Comparison of ENCODE assay signal across 9 cellular contexts in the genomic region with DNA sequence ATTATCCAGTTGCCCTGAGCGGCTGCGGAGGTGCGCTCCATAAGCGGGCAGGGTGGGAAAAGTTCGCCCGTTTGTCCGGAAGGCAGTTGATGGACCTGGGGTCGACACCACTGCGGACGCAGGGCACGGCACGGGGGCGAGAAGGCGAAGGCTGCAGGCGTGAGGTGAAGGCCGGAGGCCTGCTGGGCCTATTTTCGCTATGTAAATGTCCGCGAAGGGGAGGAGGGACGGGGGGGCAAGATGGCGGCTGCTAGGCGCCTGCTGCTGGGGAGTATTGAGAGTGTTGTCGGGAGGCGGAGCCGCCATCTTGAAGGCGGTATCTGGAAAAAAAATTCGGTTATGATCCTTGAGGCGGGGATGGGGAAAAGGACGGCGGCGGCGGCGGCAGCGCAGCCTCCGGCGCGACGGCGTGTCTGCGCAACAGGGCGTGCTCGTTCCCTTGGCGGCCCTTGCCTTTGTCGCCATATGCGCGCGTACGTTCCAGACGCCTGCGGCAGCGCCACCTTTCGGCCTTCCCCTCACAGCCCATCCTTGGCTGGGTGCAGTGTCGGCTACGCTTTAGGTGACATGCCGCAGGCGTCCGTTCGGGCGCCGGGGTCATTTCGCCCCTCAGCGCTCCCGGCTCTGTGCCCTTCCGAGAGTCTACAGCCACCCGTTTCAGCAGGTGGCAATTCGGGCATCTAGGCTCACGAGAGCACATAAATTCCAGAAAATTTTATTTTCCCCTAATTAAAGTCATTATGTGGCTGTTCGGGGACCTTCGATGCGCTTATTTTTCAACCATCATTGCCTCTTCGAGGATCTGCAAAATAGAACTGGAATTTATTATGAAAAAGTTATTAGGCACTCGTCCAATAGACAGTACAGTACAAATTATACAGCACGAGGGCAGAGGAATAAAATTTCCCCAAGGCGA. TPM values are rescaled to one million over a fixed set of nuclear protein-coding genes. Genes with fewer than 3 reads are reported as not detected.
A peak's percentile ranks its signal among the peaks of the same experiment; 100 is the strongest.
DNase-seq lines count a peak whose midpoint lies in the region; ATAC-seq lines count a peak whose summit lies in the region.
"Had no signal": no experiment of that assay in that cellular context is flagged by ENCODE, and none has a peak within 500 bp of the region (broad histone marks: within the 10 kb centered on the region; RNA-seq: fewer than 3 reads in every experiment).

No MANE protein-coding gene starts in this region.

- H3K36me3 Mint-ChIP-seq in activated CD8-positive, alpha-beta memory T cell treated with anti-CD3 and anti-CD28 coated beads, Interleukin-2, amount 10 ng/mL, durations not matched to agents 7 days and 5 days = peaks cover 10% of the 10 kb centered on the region
- H3K36me3 Mint-ChIP-seq in activated naive CD4-positive, alpha-beta T cell treated with anti-CD3 and anti-CD28 coated beads for 36 hours (ENCODE audit: low read depth) = peaks cover 10% of the 10 kb centered on the region

- no peaks in the 10 kb centered on the region for H3K9me3 Mint-ChIP-seq in activated CD8-positive, alpha-beta memory T cell treated with anti-CD3 and anti-CD28 coated beads, Interleukin-2, amount 10 ng/mL, durations not matched to agents 7 days and 5 days (ENCODE audit: low read depth)
- no peaks in the 10 kb centered on the region for H3K9me3 Mint-ChIP-seq in activated naive CD4-positive, alpha-beta T cell treated with anti-CD3 and anti-CD28 coated beads for 36 hours

- H3K4me1 Mint-ChIP-seq in activated CD8-positive, alpha-beta memory T cell treated with anti-CD3 and anti-CD28 coated beads, Interleukin-2, amount 10 ng/mL, durations not matched to agents 7 days and 5 days = peaks cover 26% of the 10 kb centered on the region
- peaks cover 26% of the 10 kb centered on the region for H3K4me1 Mint-ChIP-seq in activated naive CD4-positive, alpha-beta T cell treated with anti-CD3 and anti-CD28 coated beads for 36 hours (ENCODE audit: low read depth)

- peak overlapping the region; percentile 85 for H3K4me3 Mint-ChIP-seq in activated CD8-positive, alpha-beta memory T cell treated with anti-CD3 and anti-CD28 coated beads, Interleukin-2, amount 10 ng/mL, durations not matched to agents 7 days and 5 days
- H3K4me3 Mint-ChIP-seq in activated naive CD4-positive, alpha-beta T cell treated with anti-CD3 and anti-CD28 coated beads for 36 hours = peak overlapping the region; percentile 82

- no peaks in the 10 kb centered on the region for H3K27me3 Mint-ChIP-seq in activated CD8-positive, alpha-beta memory T cell treated with anti-CD3 and anti-CD28 coated beads, Interleukin-2, amount 10 ng/mL, durations not matched to agents 7 days and 5 days
- no peaks in the 10 kb centered on the region for H3K27me3 Mint-ChIP-seq in activated naive CD4-positive, alpha-beta T cell treated with anti-CD3 and anti-CD28 coated beads for 36 hours (ENCODE audit: low read depth)

- CTCF ChIA-PET in activated CD8-positive, alpha-beta memory T cell treated with anti-CD3 and anti-CD28 coated beads, Interleukin-2, amount 10 ng/mL, durations not matched to agents 7 days and 5 days (lab: Charles Lee) = interaction anchor here (0.8 to 1.6 kb wide), 3 partner anchors 11 to 24 kb away, joined by 3 to 5 read pairs (median 3); no protein-coding TSS in a partner anchor
- CTCF ChIA-PET in activated naive CD4-positive, alpha-beta T cell treated with anti-CD3 and anti-CD28 coated beads for 36 hours (lab: Charles Lee) = interaction anchor here (0.5 to 1.4 kb wide), 3 partner anchors 14 to 77 kb away, joined by 3 to 4 read pairs (median 3); no protein-coding TSS in a partner anchor

- H3K27ac Mint-ChIP-seq in activated CD8-positive, alpha-beta memory T cell treated with anti-CD3 and anti-CD28 coated beads, Interleukin-2, amount 10 ng/mL, durations not matched to agents 7 days and 5 days = peak overlapping the region; percentile 98
- peak overlapping the region; percentile 98 for H3K27ac Mint-ChIP-seq in activated naive CD4-positive, alpha-beta T cell treated with anti-CD3 and anti-CD28 coated beads for 36 hours

- H3K4me3 ChIP-seq in iPS-11a (ENCODE audit: low read depth, low read length) = peak overlapping the region; percentile 67
- H3K4me3 ChIP-seq: BLaER1 had no signal

- peak; percentile 91 for DNase-seq in activated CD8-positive, alpha-beta memory T cell treated with anti-CD3 and anti-CD28 coated beads, Interleukin-2, amount 10 ng/mL, durations not matched to agents 7 days and 5 days
- DNase-seq in activated CD8-positive, alpha-beta memory T cell treated with anti-CD3 and anti-CD28 coated beads, Interleukin-2, amount 50 U/mL, for 4 hours = no peak
- DNase-seq in NCI-H2107 treated with DMSO at 0.1 percent for 48 hours (lab: John Stamatoyannopoulos, UW; ENCODE audit: unreplicated experiment) (peak; percentile 52), NOMO-1 treated with dmso at 0.1 percent for 144 hours (lab: John Stamatoyannopoulos, UW; ENCODE audit: unreplicated experiment) (no peak)
- DNase-seq in activated naive CD4-positive, alpha-beta T cell treated with anti-CD3 and anti-CD28 coated beads for 36 hours = peak; percentile 88
- DNase-seq in stimulated activated CD8-positive, alpha-beta memory T cell treated with anti-CD3 and anti-CD28 coated beads, Interleukin-4, amount 100 ng/mL, for 48 hours = peak; percentile 87

- intact Hi-C loops in activated naive CD4-positive, alpha-beta T cell treated with anti-CD3 and anti-CD28 coated beads for 36 hours (cut with micrococcal nuclease) = loop anchor here (1.0 to 5.0 kb wide), 5 partner anchors 23 to 95 kb away; a partner anchor contains a TSS

- peak; percentile 85 for ATAC-seq in activated CD8-positive, alpha-beta memory T cell treated with anti-CD3 and anti-CD28 coated beads, Interleukin-2, amount 10 ng/mL, durations not matched to agents 7 days and 5 days
- ATAC-seq in GM18870 (IDR thresholded peaks at IDR 0.05; ENCODE audit: unreplicated experiment) = no peak

RNA-seq across cellular contexts. Expression of a gene that starts 0.7 kb away (rescaled TPM):
- total RNA-seq in activated CD8-positive, alpha-beta memory T cell treated with anti-CD3 and anti-CD28 coated beads, Interleukin-2, amount 10 ng/mL, durations not matched to agents 7 days and 5 days = 10 to 100 TPM; 14.3 to 14.6 TPM
- 10 to 100 TPM; 11.5 to 11.9 TPM for total RNA-seq in activated naive CD4-positive, alpha-beta T cell treated with anti-CD3 and anti-CD28 coated beads for 36 hours

Comparison
In these comparisons a context has a peak if more than half of its experiments do, and no peak if none do; other contexts are left out.
1. DNase-seq: peak in activated CD8-positive, alpha-beta memory T cell treated with anti-CD3 and anti-CD28 coated beads, Interleukin-2, amount 10 ng/mL, durations not matched to agents 7 days and 5 days (single experiment), NCI-H2107 treated with DMSO at 0.1 percent for 48 hours (single experiment), activated naive CD4-positive, alpha-beta T cell treated with anti-CD3 and anti-CD28 coated beads for 36 hours (single experiment) and stimulated activated CD8-positive, alpha-beta memory T cell treated with anti-CD3 and anti-CD28 coated beads, Interleukin-4, amount 100 ng/mL, for 48 hours (single experiment); none in activated CD8-positive, alpha-beta memory T cell treated with anti-CD3 and anti-CD28 coated beads, Interleukin-2, amount 50 U/mL, for 4 hours (single experiment) and NOMO-1 treated with dmso at 0.1 percent for 144 hours (single experiment).